Comparison of ENCODE assay signal across 20 cellular contexts in the genomic region with DNA sequence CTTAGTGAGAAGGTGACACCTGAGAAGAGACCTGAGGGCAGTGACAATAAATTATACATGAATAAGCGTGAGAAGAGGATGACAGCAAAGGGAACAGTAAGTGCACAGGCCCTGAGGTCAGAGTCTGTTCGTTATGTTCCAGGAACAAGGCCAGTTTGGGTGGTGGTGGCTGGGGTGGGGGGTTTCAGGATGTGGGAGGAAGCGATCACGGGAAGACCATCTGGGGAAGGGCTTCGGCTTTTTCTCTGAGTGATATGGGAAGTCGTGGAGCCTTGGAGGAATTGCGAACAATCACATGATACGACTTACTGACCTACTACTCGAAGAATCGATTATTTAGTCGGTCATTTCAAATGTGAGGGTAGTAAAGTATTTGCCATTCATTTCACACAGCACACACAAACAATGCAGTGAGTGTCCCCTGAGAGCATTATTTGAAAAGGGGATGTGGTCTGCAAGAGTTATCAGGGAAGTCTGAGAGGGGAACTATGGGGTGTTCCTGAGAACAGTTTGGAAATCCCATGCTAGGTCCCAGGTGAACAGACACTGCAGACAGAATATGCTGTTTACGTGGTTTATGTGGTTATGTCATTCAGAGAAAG.
A peak's percentile ranks its signal among the peaks of the same experiment; 100 is the strongest.
DNase-seq lines count a peak whose midpoint lies in the region; ATAC-seq, FAIRE-seq and TF ChIP-seq lines count a peak whose summit lies in the region.
"Had no signal": no experiment of that assay in that cellular context is flagged by ENCODE, and none has a peak within 500 bp of the region (broad histone marks: within the 10 kb centered on the region; RNA-seq: fewer than 3 reads in every experiment).

No MANE protein-coding gene starts in this region.

- H3K4me3 ChIP-seq in GM12875 (ENCODE audit: low read depth, low read length) (peak overlapping the region; percentile 10), kidney (ENCODE audit: low read length in 2 of 2) (no peak overlapping the region)
- H3K4me3 ChIP-seq: esophagus muscularis mucosa, GM23338, hepatocyte, K562 had no signal

- H3K9me3 Mint-ChIP-seq in activated naive CD8-positive, alpha-beta T cell treated with anti-CD3 and anti-CD28 coated beads, Interleukin-2, amount 50 U/mL, for 24 hours = no peaks in the 10 kb centered on the region
- H3K9me3 Mint-ChIP-seq: GM23338 had no signal

- intact Hi-C loops in kidney (cut with DNase I) = no loop called here

- peaks cover 0 to 2% of the 10 kb centered on the region in 2 donors for H3K4me1 ChIP-seq in kidney (ENCODE audit: control insufficient read depth in 1 of 2, insufficient read depth in 1 of 2, low read depth in 1 of 2, low read length in 2 of 2)
- H3K4me1 ChIP-seq: esophagus muscularis mucosa had no signal

- H3K4me1 Mint-ChIP-seq in activated naive CD8-positive, alpha-beta T cell treated with anti-CD3 and anti-CD28 coated beads, Interleukin-2, amount 50 U/mL, for 24 hours = peaks cover 42% of the 10 kb centered on the region

- no peaks in the 10 kb centered on the region for H3K36me3 Mint-ChIP-seq in activated naive CD8-positive, alpha-beta T cell treated with anti-CD3 and anti-CD28 coated beads, Interleukin-2, amount 50 U/mL, for 24 hours (ENCODE audit: low read depth)

- no peaks in the 10 kb centered on the region for H3K36me3 ChIP-seq in kidney (ENCODE audit: control insufficient read depth in 1 of 2, insufficient read depth in 2 of 2, low read length in 2 of 2)
- H3K36me3 ChIP-seq: esophagus muscularis mucosa had no signal

- H3K4me3 Mint-ChIP-seq in activated naive CD8-positive, alpha-beta T cell treated with anti-CD3 and anti-CD28 coated beads, Interleukin-2, amount 50 U/mL, for 24 hours = no peak overlapping the region
- H3K4me3 Mint-ChIP-seq: CD4-positive, CD25-positive, alpha-beta regulatory T cell; GM23338; natural killer cell treated with Interleukin-12 subunit alpha and Interleukin-12 subunit beta and Interleukin-15 and Interleukin-18, amount 100 ng/mL, for 72 hours had no signal

- H3K27ac Mint-ChIP-seq in activated naive CD8-positive, alpha-beta T cell treated with anti-CD3 and anti-CD28 coated beads, Interleukin-2, amount 50 U/mL, for 24 hours = peak overlapping the region; percentile 55
- H3K27ac Mint-ChIP-seq: GM23338 had no signal

- H3K27ac ChIP-seq in kidney (ENCODE audit: low read depth in 2 of 2, low read length in 2 of 2) = no peak overlapping the region
- H3K27ac ChIP-seq: esophagus muscularis mucosa, hepatocyte had no signal

- H3K9ac ChIP-seq in kidney (ENCODE audit: low read length in 2 of 2) = no peak overlapping the region

- FAIRE-seq in kidney (lab: Jason Lieb, UNC) = no peak
- FAIRE-seq: K562 had no signal

- no peak for TF ChIP-seq CTCF in GM12875 (IDR thresholded peaks at IDR 0.05; ENCODE audit: borderline replicate concordance, insufficient read depth, low read depth, low read length)
- no peak for TF ChIP-seq CTCF in kidney (IDR thresholded peaks at IDR 0.05; ENCODE audit: borderline replicate concordance, extremely low read depth, insufficient read depth)

- no peak for DNase-seq in activated naive CD8-positive, alpha-beta T cell treated with anti-CD3 and anti-CD28 coated beads, Interleukin-2, amount 50 U/mL, for 24 hours
- no peak for DNase-seq in kidney
- DNase-seq in 8988T = no peak
- no peak for DNase-seq in stimulated activated CD4-positive, alpha-beta T cell treated with anti-CD3 and anti-CD28 coated beads, Interleukin-4, amount 100 ng/mL, for 1 hour
- DNase-seq: activated CD4-positive, CD25-positive, alpha-beta regulatory T cell; CD4-positive, CD25-positive, alpha-beta regulatory T cell; left ventricle myocardium superior; NCI-H1694 treated with DMSO at 0.1 percent for 48 hours; NCI-H748 treated with DMSO at 0.1 percent for 48 hours; SHP77 treated with DMSO at 0.1 percent for 48 hours had no signal

- H3K9me3 ChIP-seq in kidney (ENCODE audit: control insufficient read depth in 1 of 2, low read length in 2 of 2) = no peaks in the 10 kb centered on the region
- H3K9me3 ChIP-seq: esophagus muscularis mucosa had no signal

- H3K27me3 Mint-ChIP-seq in activated naive CD8-positive, alpha-beta T cell treated with anti-CD3 and anti-CD28 coated beads, Interleukin-2, amount 50 U/mL, for 24 hours = no peaks in the 10 kb centered on the region
- H3K27me3 Mint-ChIP-seq: CD4-positive, CD25-positive, alpha-beta regulatory T cell; natural killer cell treated with Interleukin-12 subunit alpha and Interleukin-12 subunit beta and Interleukin-15 and Interleukin-18, amount 100 ng/mL, for 72 hours had no signal

- peak; percentile 40 for ATAC-seq in GM19452 (IDR thresholded peaks at IDR 0.05; ENCODE audit: unreplicated experiment)
- peak; percentile 33 for ATAC-seq in HG02981 (IDR thresholded peaks at IDR 0.05; ENCODE audit: unreplicated experiment)
- no peak for ATAC-seq in activated naive CD8-positive, alpha-beta T cell treated with anti-CD3 and anti-CD28 coated beads, Interleukin-2, amount 50 U/mL, for 24 hours
- ATAC-seq in HG03442 (IDR thresholded peaks at IDR 0.05; ENCODE audit: unreplicated experiment) = no peak
- ATAC-seq: GM23338; left ventricle myocardium superior; natural killer cell treated with Interleukin-12 subunit alpha and Interleukin-12 subunit beta and Interleukin-15 and Interleukin-18, amount 100 ng/mL, for 72 hours; sciatic nerve had no signal

Comparison
In these comparisons a context has a peak if more than half of its experiments do, and no peak if none do; other contexts are left out.
1. ATAC-seq: peak in GM19452 (single experiment) and HG02981 (single experiment); none in activated naive CD8-positive, alpha-beta T cell treated with anti-CD3 and anti-CD28 coated beads, Interleukin-2, amount 50 U/mL, for 24 hours (single experiment) and HG03442 (single experiment).